ENCODE assay signal across 8 cellular contexts in the genomic region with DNA sequence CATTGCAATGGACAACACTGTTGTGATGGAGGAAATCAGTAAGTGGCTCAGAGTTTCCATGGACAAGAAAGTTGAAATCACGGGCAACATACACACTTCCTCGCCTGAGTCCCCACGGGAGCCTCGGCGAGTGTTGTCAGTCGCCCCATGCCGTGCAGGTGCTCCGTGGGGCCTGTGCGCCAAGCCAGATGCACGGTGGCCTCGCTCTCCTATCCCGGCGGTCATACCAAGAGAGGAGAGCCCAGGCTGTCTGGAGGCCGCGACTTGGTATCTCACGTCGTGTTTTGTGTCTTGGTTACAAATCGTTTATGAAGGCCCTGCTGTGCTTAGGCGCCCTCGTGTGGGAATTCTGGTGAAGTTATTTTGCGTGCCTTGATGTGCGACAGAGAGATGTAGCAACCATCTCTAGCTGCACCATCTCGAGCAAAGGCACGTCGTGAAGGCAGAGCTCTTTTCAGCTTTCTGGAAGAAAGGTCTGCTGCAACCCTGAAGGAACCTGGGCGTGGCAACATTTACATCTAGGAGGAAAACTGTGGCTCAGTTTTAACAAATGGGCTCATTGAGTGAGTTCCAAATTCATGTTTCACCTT. TPM values are rescaled to one million over a fixed set of nuclear protein-coding genes. Genes with fewer than 3 reads are reported as not detected.
DNase-seq lines count a peak whose midpoint lies in the region; ATAC-seq and TF ChIP-seq lines count a peak whose summit lies in the region.

No MANE protein-coding gene starts in this region.

- H3K4me1 ChIP-seq in left lung, result no peaks in the 10 kb centered on the region

- DNase-seq in DMS114 treated with DMSO at 0.1 percent for 48 hours (lab: John Stamatoyannopoulos, UW; ENCODE audit: unreplicated experiment) (peak; percentile 64), cerebellar cortex (ENCODE audit: low spot score) (peak; percentile 85), left lung (peak in 1 of 2 donors; percentile 72)
- peak; percentile 62 for DNase-seq in Jurkat, Clone E6-1 (ENCODE audit: low read depth, low spot score)
- peak; percentile 34 for DNase-seq in stimulated activated naive CD8-positive, alpha-beta T cell treated with anti-CD3 and anti-CD28 coated beads, Interleukin-15, Interleukin-2, amounts not matched to agents 100 U/mL and 50 U/mL, for 24 hours

- no peak overlapping the region for H3K4me3 ChIP-seq in Jurkat, Clone E6-1 (ENCODE audit: low read length)
- no peak overlapping the region for H3K4me3 ChIP-seq in left lung

- ATAC-seq in SK-N-SH treated with all-trans-retinoic acid at 6 μM for 48 hours (peak; percentile 81), left lung (peak; percentile 80), HG03108 (IDR thresholded peaks at IDR 0.05; ENCODE audit: unreplicated experiment) (no peak), GM21717 (IDR thresholded peaks at IDR 0.05; ENCODE audit: unreplicated experiment) (no peak)
- ATAC-seq in stimulated activated naive CD8-positive, alpha-beta T cell treated with anti-CD3 and anti-CD28 coated beads, Interleukin-15, Interleukin-2, amounts not matched to agents 100 U/mL and 50 U/mL, for 24 hours, result no peak

- no peak overlapping the region for H3K27ac ChIP-seq in left lung

- intact Hi-C loops in left lung (cut with DNase I), result no loop called here

- TF ChIP-seq CTCF in left lung (IDR thresholded peaks at IDR 0.05), result peak in 1 of 2 donors; percentile 53

- H3K27me3 ChIP-seq in left lung, result no peaks in the 10 kb centered on the region

- peaks cover 0 to 84% of the 10 kb centered on the region in 2 donors for H3K36me3 ChIP-seq in left lung

- no peaks in the 10 kb centered on the region for H3K9me3 ChIP-seq in left lung

TF ChIP-seq in SK-N-SH treated with all-trans-retinoic acid at 6 μM for 48 hours, 23 proteins besides CTCF, POLR2A, EP300 and RAD21:
- TF ChIP-seq TSHZ2 (CRISPR knock-in tag; IDR thresholded peaks at IDR 0.05) (no peak), ZNF70 (CRISPR knock-in tag; IDR thresholded peaks at IDR 0.05) (peak; percentile 79)

RNA-seq across cellular contexts. Expression of gene ATG4B, which starts 21.8 kb away (rescaled TPM):
- polyA plus RNA-seq in Jurkat, Clone E6-1 (2012; ENCODE audit: insufficient read depth, insufficient read length), result 88.6 TPM
- 10 to 100 TPM; 60.5 to 64.3 TPM for total RNA-seq in left lung

RNA-seq across cellular contexts. Expression of gene THAP4, which starts 22.3 kb away (rescaled TPM):
- polyA plus RNA-seq in Jurkat, Clone E6-1 (2012; ENCODE audit: insufficient read depth, insufficient read length), result 60.5 TPM
- 10 to 100 TPM; 36.3 to 36.5 TPM for total RNA-seq in left lung

RNA-seq across cellular contexts. Expression of gene DTYMK, which starts 27.4 kb away (rescaled TPM):
- polyA plus RNA-seq in Jurkat, Clone E6-1 (2012; ENCODE audit: insufficient read depth, insufficient read length), result 82.2 TPM
- 10 to 100 TPM; 28.7 to 31.8 TPM for total RNA-seq in left lung

RNA-seq across cellular contexts. Expression of gene ING5, which starts 42.6 kb away (rescaled TPM):
- polyA plus RNA-seq in Jurkat, Clone E6-1 (2012; ENCODE audit: insufficient read depth, insufficient read length), result 24.8 TPM
- total RNA-seq in left lung, result 10 to 100 TPM; 27.6 to 28.3 TPM

Comparison
In these comparisons a context has a peak if more than half of its experiments do, and no peak if none do; other contexts are left out.
1. ATAC-seq: peak in SK-N-SH treated with all-trans-retinoic acid at 6 μM for 48 hours (single experiment) and left lung (single experiment); none in stimulated activated naive CD8-positive, alpha-beta T cell treated with anti-CD3 and anti-CD28 coated beads, Interleukin-15, Interleukin-2, amounts not matched to agents 100 U/mL and 50 U/mL, for 24 hours (single experiment), HG03108 (single experiment) and GM21717 (single experiment).